ENCODE assay signal across 8 cellular contexts in the genomic region with DNA sequence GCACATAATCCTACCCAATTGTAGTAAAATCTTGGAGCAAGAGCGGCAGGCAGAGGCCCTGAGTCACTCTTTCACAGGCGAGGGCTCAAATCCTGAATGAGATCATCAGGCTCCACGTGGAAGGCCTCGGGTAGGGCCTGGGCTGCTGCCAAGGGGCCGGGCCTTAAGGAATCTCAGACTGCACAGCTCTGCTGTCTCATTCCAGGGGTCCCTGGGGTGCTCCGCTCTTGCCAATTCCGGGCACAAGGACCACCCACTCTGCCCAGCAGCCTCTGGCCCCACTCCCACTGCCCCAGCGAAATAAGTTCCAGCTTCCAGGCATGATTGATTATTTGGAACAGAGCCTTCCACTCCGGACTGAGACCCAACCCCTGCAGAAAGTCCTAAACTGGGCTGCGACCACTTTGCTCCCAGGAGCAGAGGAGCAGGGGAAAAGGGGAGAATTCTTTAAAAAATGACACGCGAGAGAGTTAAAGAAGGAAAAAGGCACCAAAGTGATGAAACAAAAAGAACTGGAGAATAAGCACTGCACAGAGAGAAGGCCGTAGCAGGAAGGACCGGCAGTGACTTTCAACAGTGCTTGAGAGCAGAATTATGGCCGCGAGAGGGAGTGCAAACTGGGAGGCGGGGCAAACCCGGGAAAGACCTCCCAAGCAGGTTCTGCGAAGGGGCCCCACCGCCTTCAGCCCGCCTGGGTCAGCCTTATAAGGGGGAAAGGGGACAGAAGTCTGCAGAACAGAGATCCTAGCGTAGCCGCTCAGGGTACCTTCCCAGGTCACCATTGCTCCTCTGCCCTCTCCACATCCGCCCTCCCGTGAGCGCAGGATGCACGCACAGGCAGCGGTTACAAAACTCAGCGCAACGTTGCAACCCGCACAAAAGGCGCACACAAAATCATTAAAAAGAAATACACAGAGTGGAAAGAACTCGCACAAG. TPM values are rescaled to one million over a fixed set of nuclear protein-coding genes. Genes with fewer than 3 reads are reported as not detected.
DNase-seq lines count a peak whose midpoint lies in the region; FAIRE-seq and TF ChIP-seq lines count a peak whose summit lies in the region.

No MANE protein-coding gene starts in this region.

- H3K4me3 ChIP-seq in A673 (ENCODE audit: low read depth, low read length, poor library complexity, severe bottlenecking) (peak overlapping the region; percentile 69), choroid plexus epithelial cell (ENCODE audit: low read depth, low read length) (peak overlapping the region; percentile 72), kidney (ENCODE audit: low read length in 2 of 2) (peak overlapping the region; percentile 82 to 87), skeletal muscle satellite cell (ENCODE audit: low read length) (peak overlapping the region; percentile 91)

- BruUV-seq in A673 (replicated peaks; lab: Mats Ljungman, UMichigan): no TSS peak

- peak; percentile 36 for TF ChIP-seq POLR2A in H54 (IDR thresholded peaks at IDR 0.05; ENCODE audit: low read depth, low read length)

- H3K9ac ChIP-seq in kidney (ENCODE audit: low read length in 2 of 2): peak overlapping the region; percentile 86 to 90
- peak overlapping the region; percentile 95 for H3K9ac ChIP-seq in skeletal muscle satellite cell (ENCODE audit: low read depth, low read length)

- FAIRE-seq in H54 (lab: Jason Lieb, UNC) (no peak), kidney (lab: Jason Lieb, UNC) (peak; percentile 8), GM19239 (lab: Jason Lieb, UNC) (no peak)

- H3K4me2 ChIP-seq in skeletal muscle satellite cell (ENCODE audit: low read length): peak overlapping the region; percentile 97

- POLR2A ChIA-PET in A673 (lab: Charles Lee; ENCODE audit: low non-redundant PET): no interaction called here

- TF ChIP-seq CTCF in A673 (conservative IDR thresholded peaks at IDR 0.05; ENCODE audit: low read depth, low read length) (peak; percentile 56), choroid plexus epithelial cell (conservative IDR thresholded peaks at IDR 0.05; ENCODE audit: low read depth, low read length) (peak; percentile 59), kidney (IDR thresholded peaks at IDR 0.05; ENCODE audit: borderline replicate concordance, extremely low read depth, insufficient read depth) (no peak)

- intact Hi-C loops in A673 (cut with micrococcal nuclease; ENCODE audit: unreplicated experiment) (loop anchor here (5.0 to 10.0 kb wide), 2 partner anchors 761 to 1238 kb away; a partner anchor contains a TSS), kidney (cut with DNase I) (loop anchor here (10.0 kb wide), 1 partner anchor 1902 kb away; no protein-coding TSS in a partner anchor)

- H3K4me1 ChIP-seq in A673 (ENCODE audit: insufficient read depth, low read length, poor library complexity, severe bottlenecking): peaks cover 18% of the 10 kb centered on the region
- H3K4me1 ChIP-seq in kidney (ENCODE audit: control insufficient read depth in 1 of 2, insufficient read depth in 1 of 2, low read depth in 1 of 2, low read length in 2 of 2): peaks cover 13 to 14% of the 10 kb centered on the region in 2 donors
- H3K4me1 ChIP-seq in skeletal muscle satellite cell (ENCODE audit: control insufficient read depth, insufficient read depth, low read length): peaks cover 36% of the 10 kb centered on the region

- H3K36me3 ChIP-seq in A673 (ENCODE audit: insufficient read depth, low read length, poor library complexity, severe bottlenecking): peaks cover 38% of the 10 kb centered on the region
- peaks cover 34 to 42% of the 10 kb centered on the region in 2 donors for H3K36me3 ChIP-seq in kidney (ENCODE audit: control insufficient read depth in 1 of 2, insufficient read depth in 2 of 2, low read length in 2 of 2)
- H3K36me3 ChIP-seq in skeletal muscle satellite cell (ENCODE audit: insufficient read depth, low read length): peaks cover 41% of the 10 kb centered on the region

- DNase-seq in A673 (ENCODE audit: low spot score): peak; percentile 97
- peak; percentile 92 for DNase-seq in H54 (ENCODE audit: insufficient read length, low spot score)
- peak; percentile 43 for DNase-seq in RPMI8226
- DNase-seq in choroid plexus epithelial cell (ENCODE audit: low read depth): peak; percentile 98
- peak; percentile 96 for DNase-seq in kidney
- DNase-seq in NCI-H1436 (lab: John Stamatoyannopoulos, UW): no peak
- no peak for DNase-seq in GM19239 (ENCODE audit: insufficient read length, low spot score)

- peak overlapping the region; percentile 90 for H3K27ac ChIP-seq in A673 (ENCODE audit: low read depth, low read length, poor library complexity, severe bottlenecking)
- peak overlapping the region; percentile 88 to 91 for H3K27ac ChIP-seq in kidney (ENCODE audit: low read depth in 2 of 2, low read length in 2 of 2)

- no peaks in the 10 kb centered on the region for H3K27me3 ChIP-seq in A673 (replicated peaks; ENCODE audit: insufficient read depth, low read depth, low read length, poor library complexity)
- H3K27me3 ChIP-seq in skeletal muscle satellite cell (ENCODE audit: control insufficient read depth, insufficient read depth, low read length): no peaks in the 10 kb centered on the region

- no peaks in the 10 kb centered on the region for H3K9me3 ChIP-seq in A673 (ENCODE audit: low read depth, low read length, poor library complexity, severe bottlenecking)
- H3K9me3 ChIP-seq in kidney (ENCODE audit: control insufficient read depth in 1 of 2, low read length in 2 of 2): no peaks in the 10 kb centered on the region
- no peaks in the 10 kb centered on the region for H3K9me3 ChIP-seq in skeletal muscle satellite cell (replicated peaks; ENCODE audit: low read length)

- CTCF ChIA-PET in A673 (lab: Charles Lee): no interaction called here

RNA-seq across cellular contexts. Expression of a gene that starts 2.0 kb away (rescaled TPM):
- total RNA-seq in A673 (2021): 14.0 and 17.9 TPM in 2 replicates
- 343 TPM for total RNA-seq in kidney
- 16.0 TPM for polyA plus RNA-seq in kidney (ENCODE audit: insufficient read depth, low read depth, low replicate concordance)
- 208 and 270 TPM in 2 replicates for total RNA-seq in skeletal muscle satellite cell (2012; rRNA removed)

Comparison
In these comparisons a context has a peak if more than half of its experiments do, and no peak if none do; other contexts are left out.
1. DNase-seq: peak in A673 (single experiment), H54 (single experiment), RPMI8226 (single experiment), choroid plexus epithelial cell (single experiment) and kidney (single experiment); none in NCI-H1436 (single experiment) and GM19239 (single experiment).
2. RNA of a gene that starts 2.0 kb away (total RNA-seq): 343 TPM in kidney (single experiment); 14.0 to 17.9 TPM in A673; every median in the first group is over 10 times any median in the second.
3. Peak in every context shown above with its lines, with median percentiles within 50 percentile points of each other: H3K4me3 ChIP-seq.